ENCODE assay signal across 29 cellular contexts in the genomic region with DNA sequence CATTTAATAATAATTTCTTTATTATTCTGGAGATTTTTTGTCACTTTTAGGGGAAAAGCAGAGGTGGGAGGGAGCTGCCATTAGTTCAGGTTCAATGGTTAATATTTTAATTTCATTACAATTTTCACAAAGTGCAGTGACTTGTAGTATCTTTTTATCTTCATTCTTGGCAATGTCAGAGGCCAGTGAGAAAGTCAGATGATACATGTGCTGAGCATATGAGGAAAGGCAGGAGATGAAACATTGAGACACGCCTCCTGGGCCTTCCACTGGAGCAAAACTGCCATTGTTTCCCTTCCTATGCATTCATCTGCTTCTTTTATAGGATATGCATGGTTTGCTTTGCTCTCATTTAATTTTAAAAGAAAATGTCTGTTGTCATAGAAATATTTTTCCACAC.
"Had no signal": no experiment of that assay in that cellular context is flagged by ENCODE, and none has a peak within 500 bp of the region (broad histone marks: within the 10 kb centered on the region; RNA-seq: fewer than 3 reads in every experiment).

No MANE protein-coding gene starts in this region.

- H3K4me3 ChIP-seq: ascending aorta, esophagus muscularis mucosa, gastrocnemius medialis, heart left ventricle had no signal

- H3K4me1 ChIP-seq: ascending aorta, esophagus muscularis mucosa, foreskin keratinocyte, gastrocnemius medialis, heart left ventricle had no signal

- H3K36me3 ChIP-seq: ascending aorta, brain microvascular endothelial cell, esophagus muscularis mucosa, gastrocnemius medialis, heart left ventricle had no signal

- ATAC-seq: activated naive CD4-positive, alpha-beta T cell treated with anti-CD3 and anti-CD28 coated beads, Interleukin-2, amount 50 U/mL, for 72 hours; activated T-cell treated with anti-CD3 and anti-CD28 coated beads, Interleukin-2, amount 50 U/mL, for 72 hours; effector memory CD8-positive, alpha-beta T cell; foreskin keratinocyte; gastrocnemius medialis; heart left ventricle had no signal

- H3K27ac ChIP-seq: ascending aorta, brain microvascular endothelial cell, esophagus muscularis mucosa, foreskin keratinocyte, gastrocnemius medialis, heart left ventricle had no signal

- H3K27me3 ChIP-seq: ascending aorta, brain microvascular endothelial cell, foreskin keratinocyte, gastrocnemius medialis had no signal

- FAIRE-seq: bronchial epithelial cell, colon had no signal

- H3K9me3 ChIP-seq: gastrocnemius medialis had no signal

- DNase-seq: activated CD4-positive, alpha-beta memory T cell treated with anti-CD3 and anti-CD28 coated beads, Interleukin-2, amount 10 ng/mL, durations not matched to agents 7 days and 5 days; activated CD4-positive, alpha-beta T cell treated with anti-CD3 and anti-CD28 coated beads for 1 hour; activated CD4-positive, alpha-beta T cell treated with anti-CD3 and anti-CD28 coated beads for 4 hours; activated CD4-positive, alpha-beta T cell treated with anti-CD3 and anti-CD28 coated beads, Interleukin-2, amount 10 ng/mL, durations not matched to agents 7 days and 5 days; activated CD4-positive, alpha-beta T cell treated with anti-CD3 and anti-CD28 coated beads, Interleukin-2, amount 50 U/mL, for 4 hours; activated CD8-positive, alpha-beta memory T cell treated with anti-CD3 and anti-CD28 coated beads, Interleukin-2, amount 50 U/mL, for 48 hours; activated gamma-delta T cell; activated naive CD4-positive, alpha-beta T cell; activated naive CD4-positive, alpha-beta T cell treated with anti-CD3 and anti-CD28 coated beads, Interleukin-2, amount 10 ng/mL, durations not matched to agents 7 days and 5 days; activated naive CD8-positive, alpha-beta T cell treated with anti-CD3 and anti-CD28 coated beads, Interleukin-2, amount 10 ng/mL, durations not matched to agents 7 days and 5 days; activated T-cell treated with anti-CD3 and anti-CD28 coated beads for 4 hours; activated T-cell treated with anti-CD3 and anti-CD28 coated beads, Interleukin-2, amount 50 U/mL, for 24 hours; activated T-cell treated with anti-CD3 and anti-CD28 coated beads, Interleukin-2, amount 50 U/mL, for 72 hours; brain microvascular endothelial cell; cortex of kidney; dermis blood vessel endothelial cell; effector CD4-positive, alpha-beta T cell; effector memory CD8-positive, alpha-beta T cell; erythroblast; foreskin keratinocyte; gastrocnemius medialis; glutamatergic neuron; heart left ventricle; T-helper 2 cell had no signal
